8 cellular contexts compared by ENCODE assay signal in the genomic region with DNA sequence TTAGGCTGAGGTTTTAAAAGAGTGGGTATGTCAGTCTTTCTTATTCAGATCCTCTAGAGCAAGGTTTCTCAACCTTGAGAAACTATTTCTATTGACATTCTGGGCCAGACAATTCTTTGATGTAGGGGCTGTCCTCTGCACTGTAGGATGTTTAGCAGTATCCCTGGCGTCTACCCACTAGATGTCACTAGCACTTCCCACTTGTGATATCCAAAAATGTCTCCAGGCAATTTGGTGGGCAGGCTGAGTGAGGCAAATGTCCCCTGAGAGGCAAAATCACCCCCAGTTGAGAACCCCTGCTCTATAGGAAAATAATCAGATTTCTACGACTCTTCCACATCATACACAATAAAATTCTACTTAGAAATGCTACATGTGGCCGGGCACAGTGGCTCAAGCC. TPM values are rescaled to one million over a fixed set of nuclear protein-coding genes. Genes with fewer than 3 reads are reported as not detected.
DNase-seq lines count a peak whose midpoint lies in the region; ATAC-seq, FAIRE-seq and TF ChIP-seq lines count a peak whose summit lies in the region.

No MANE protein-coding gene starts in this region.

- no peak overlapping the region for H2AFZ ChIP-seq in mesenchymal stem cell (ENCODE audit: low read depth, low read length)

- peaks cover 17% of the 10 kb centered on the region for H3K79me1 ChIP-seq in mesenchymal stem cell (replicated peaks; ENCODE audit: low read length, poor library complexity, severe bottlenecking)

- in situ Hi-C loops in ACHN (cut with HindIII; ENCODE audit: low pct_ligation_motif_present, low pct_unique_long_range_greater_than_20kb, low sequenced_read_pairs) = no loop called here

- H3K9me2 ChIP-seq in DOHH2 (replicated peaks; ENCODE audit: control insufficient read depth, low read length) = no peaks in the 10 kb centered on the region

- no peak overlapping the region for H2BK5ac ChIP-seq in mesenchymal stem cell (ENCODE audit: low read depth, low read length, poor library complexity, severe bottlenecking)

- H2AK5ac ChIP-seq in mesenchymal stem cell (ENCODE audit: low read length, severe bottlenecking) = no peak overlapping the region

- H3K27ac ChIP-seq in DOHH2 (ENCODE audit: low read depth, low read length) (no peak overlapping the region), mesenchymal stem cell (ENCODE audit: low read length, poor library complexity, severe bottlenecking) (no peak overlapping the region), pancreas (no peak overlapping the region)

- H4K8ac ChIP-seq in mesenchymal stem cell (ENCODE audit: low read length) = no peak overlapping the region

- H3K14ac ChIP-seq in mesenchymal stem cell (ENCODE audit: low read length in 2 of 2) = no peak overlapping the region

- H3F3A ChIP-seq in DOHH2 (ENCODE audit: control insufficient read depth, insufficient read depth) = peaks cover 7% of the 10 kb centered on the region

- no peak overlapping the region for H2BK12ac ChIP-seq in mesenchymal stem cell (ENCODE audit: low read length in 2 of 2)

- TF ChIP-seq CTCF in DOHH2 (IDR thresholded peaks at IDR 0.05; ENCODE audit: low read depth, low read length, poor library complexity, severe bottlenecking) (peak; percentile 63), pancreas (IDR thresholded peaks at IDR 0.05) (no peak)

- H3K27me3 ChIP-seq in DOHH2 (ENCODE audit: control insufficient read depth, low read length) (no peaks in the 10 kb centered on the region), mesenchymal stem cell (ENCODE audit: control insufficient read depth in 1 of 2, insufficient read depth in 1 of 2, low read length in 2 of 2) (no peaks in the 10 kb centered on the region), pancreas (no peaks in the 10 kb centered on the region)

- H3K4ac ChIP-seq in mesenchymal stem cell (ENCODE audit: low read depth in 1 of 2, low read length in 2 of 2) = no peak overlapping the region

- H3K4me1 ChIP-seq in DOHH2 (ENCODE audit: control insufficient read depth, low read length) (peaks cover 35% of the 10 kb centered on the region), mesenchymal stem cell (ENCODE audit: control insufficient read depth, insufficient read depth, low read depth, low read length) (peaks cover 1% of the 10 kb centered on the region), pancreas (peaks cover 0 to 9% (median 4%) of the 10 kb centered on the region in 3 donors)

- H3K4me1 Mint-ChIP-seq in activated naive CD8-positive, alpha-beta T cell (ENCODE audit: low read depth) = peaks cover 70% of the 10 kb centered on the region

- no peak for ATAC-seq in GM21526 (IDR thresholded peaks at IDR 0.05; ENCODE audit: low FRiP score, unreplicated experiment)
- ATAC-seq in GM19328 (IDR thresholded peaks at IDR 0.05; ENCODE audit: unreplicated experiment) = no peak
- ATAC-seq in pancreas = no peak

- H3K4me2 ChIP-seq in DOHH2 (ENCODE audit: low read length) = peak overlapping the region; percentile 23; the same call in 1 of the 2 replicates
- no peak overlapping the region for H3K4me2 ChIP-seq in mesenchymal stem cell (ENCODE audit: low read length, poor library complexity, severe bottlenecking)

- intact Hi-C loops in pancreas (cut with DNase I) = loop anchor here in 1 of 3 donors (10.0 kb wide), 1 partner anchor 231 kb away; no protein-coding TSS in a partner anchor

- H3K9ac ChIP-seq in mesenchymal stem cell (ENCODE audit: low read length) = peak overlapping the region; percentile 7

- peaks cover 7% of the 10 kb centered on the region; the same call in 1 of the 2 replicates for H4K20me1 ChIP-seq in DOHH2 (ENCODE audit: control insufficient read depth, insufficient read depth, low read depth, low read length)

- H3K9me3 ChIP-seq in DOHH2 (ENCODE audit: control insufficient read depth, insufficient read depth, low read length) = no peaks in the 10 kb centered on the region
- no peaks in the 10 kb centered on the region for H3K9me3 ChIP-seq in mesenchymal stem cell (ENCODE audit: control insufficient read depth, low read length)
- no peaks in the 10 kb centered on the region for H3K9me3 ChIP-seq in pancreas

- H3K36me3 Mint-ChIP-seq in activated naive CD8-positive, alpha-beta T cell = no peaks in the 10 kb centered on the region

- no peak overlapping the region for H4K91ac ChIP-seq in mesenchymal stem cell (ENCODE audit: low read length)

- H3K36me3 ChIP-seq in DOHH2 (ENCODE audit: control insufficient read depth, low read length) = peaks cover 66% of the 10 kb centered on the region
- peaks cover 10 to 28% of the 10 kb centered on the region in 2 experiments for H3K36me3 ChIP-seq in mesenchymal stem cell (ENCODE audit: control insufficient read depth in 1 of 2, insufficient read depth in 2 of 2, low read depth in 1 of 2, low read length in 2 of 2)
- H3K36me3 ChIP-seq in pancreas = no peaks in the 10 kb centered on the region

- H3K27me3 Mint-ChIP-seq in activated naive CD8-positive, alpha-beta T cell = no peaks in the 10 kb centered on the region

- H2BK120ac ChIP-seq in mesenchymal stem cell (ENCODE audit: low read depth, low read length) = peak overlapping the region; percentile 43

- H3K4me3 Mint-ChIP-seq in activated naive CD8-positive, alpha-beta T cell = no peak overlapping the region

- 70% methylated on average over 3 of the region's 3 CpGs for WGBS in mesenchymal stem cell
- WGBS in pancreas, 2 donors = 61 to 73% methylated on average over 3 of the region's 3 CpGs

- H3K18ac ChIP-seq in mesenchymal stem cell (ENCODE audit: low read depth in 1 of 2, low read length in 2 of 2) = no peak overlapping the region

- no peaks in the 10 kb centered on the region for H3K9me3 Mint-ChIP-seq in activated naive CD8-positive, alpha-beta T cell (ENCODE audit: low read depth)

- DNase-seq in ACHN (peak; percentile 40), NCI-H2081 treated with DMSO at 0.1 percent for 48 hours (lab: John Stamatoyannopoulos, UW) (peak; percentile 10), mesenchymal stem cell (peak; percentile 68), pancreas (no peak)

- H3K4me3 ChIP-seq in DOHH2 (ENCODE audit: low read length) (no peak overlapping the region), mesenchymal stem cell (ENCODE audit: insufficient read depth in 1 of 2, low read depth in 1 of 2, low read length in 2 of 2) (no peak overlapping the region), pancreas (no peak overlapping the region)

- FAIRE-seq in pancreas (lab: Jason Lieb, UNC) = no peak

- H2BK15ac ChIP-seq in mesenchymal stem cell (ENCODE audit: low read depth, poor library complexity, severe bottlenecking) = no peak overlapping the region

- no peak overlapping the region for H3K23ac ChIP-seq in mesenchymal stem cell (ENCODE audit: low read length in 2 of 2)

- peak overlapping the region; percentile 90 for H3K27ac Mint-ChIP-seq in activated naive CD8-positive, alpha-beta T cell

- peaks cover 86% of the 10 kb centered on the region for H3K79me2 ChIP-seq in DOHH2 (ENCODE audit: control insufficient read depth, low read length)

RNA-seq across cellular contexts. Expression of a gene that starts 7.7 kb away (rescaled TPM):
- polyA plus RNA-seq in mesenchymal stem cell (2013, experiment 1 of 2) = 10.1 TPM
- 9.7 TPM for polyA plus RNA-seq in mesenchymal stem cell (2013, experiment 2 of 2)
- total RNA-seq in pancreas = 10 to 100 TPM in 1 of 6 donors, 1 to 10 TPM in 5; 5.6 to 12.0 (median 8.7) TPM
- 1 to 10 TPM; 2.4 to 6.0 TPM for polyA plus RNA-seq in pancreas

RNA-seq across cellular contexts. Expression of a gene that starts 9.6 kb away (rescaled TPM):
- 3.1 TPM for polyA plus RNA-seq in mesenchymal stem cell (2013, experiment 1 of 2)
- 2.5 TPM for polyA plus RNA-seq in mesenchymal stem cell (2013, experiment 2 of 2)
- 1 to 10 TPM; 1.6 to 4.2 (median 2.5) TPM for total RNA-seq in pancreas
- polyA plus RNA-seq in pancreas = 1 to 10 TPM; 4.5 to 5.0 TPM

RNA-seq across cellular contexts. Expression of a gene that starts 53.6 kb away (rescaled TPM):
- polyA plus RNA-seq in mesenchymal stem cell (2013, experiment 1 of 2) = 0.33 TPM
- 0.34 TPM for polyA plus RNA-seq in mesenchymal stem cell (2013, experiment 2 of 2)
- 1 to 10 TPM; 2.8 to 4.3 (median 3.2) TPM for total RNA-seq in pancreas
- polyA plus RNA-seq in pancreas = 1 to 10 TPM; 2.8 to 4.0 TPM

Comparison
In these comparisons a context has a peak if more than half of its experiments do, and no peak if none do; other contexts are left out.
1. DNase-seq: peak in ACHN (single experiment), NCI-H2081 treated with DMSO at 0.1 percent for 48 hours (single experiment) and mesenchymal stem cell (single experiment); none in pancreas (0 of 6).